Comparison of ENCODE assay signal across 12 cellular contexts in the genomic region with DNA sequence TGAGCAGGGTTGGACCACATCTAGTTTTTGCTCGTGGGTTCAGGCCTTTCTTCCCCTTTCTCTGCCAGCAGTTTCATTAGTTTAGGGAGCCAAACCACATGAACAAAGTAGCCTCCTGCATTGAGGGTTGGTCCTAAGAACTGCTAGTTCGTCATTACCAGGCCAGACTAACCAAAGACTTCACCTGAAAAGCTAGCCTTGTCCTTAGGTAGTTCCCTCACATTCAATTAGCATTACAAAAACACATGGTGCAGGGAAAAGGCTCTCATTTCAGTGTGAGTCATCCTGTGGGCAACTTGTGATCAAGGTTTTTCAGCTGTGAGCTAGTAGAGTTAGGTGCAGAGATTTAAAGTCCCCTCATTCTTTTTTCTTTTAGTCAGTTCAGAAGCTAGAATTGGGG.
DNase-seq lines count a peak whose midpoint lies in the region; ATAC-seq and TF ChIP-seq lines count a peak whose summit lies in the region.
"Had no signal": no experiment of that assay in that cellular context is flagged by ENCODE, and none has a peak within 500 bp of the region (broad histone marks: within the 10 kb centered on the region; RNA-seq: fewer than 3 reads in every experiment).

No MANE protein-coding gene starts in this region.

- no peaks in the 10 kb centered on the region for H3K27me3 Mint-ChIP-seq in memory B cell

- H3K4me1 Mint-ChIP-seq in memory B cell = no peaks in the 10 kb centered on the region
- H3K4me1 Mint-ChIP-seq: CD8-positive, alpha-beta memory T cell had no signal

- H3K4me3 ChIP-seq in NB4 (ENCODE audit: low read depth, low read length) = no peak overlapping the region
- H3K4me3 ChIP-seq in choroid plexus epithelial cell (ENCODE audit: low read depth, low read length) = no peak overlapping the region
- H3K4me3 ChIP-seq: gastrocnemius medialis had no signal

- DNase-seq in NB4 (ENCODE audit: low read depth) (peak; percentile 1), choroid plexus epithelial cell (ENCODE audit: low read depth) (peak; percentile 74), memory B cell (ENCODE audit: low spot score in 2 of 2) (no peak), AML-193 (lab: John Stamatoyannopoulos, UW) (no peak), SIG-M5 treated with dmso at 0.1 percent for 504 hours (lab: John Stamatoyannopoulos, UW; ENCODE audit: unreplicated experiment) (no peak)
- DNase-seq: activated T-cell treated with anti-CD3 and anti-CD28 coated beads for 4 hours; CD8-positive, alpha-beta memory T cell; gastrocnemius medialis had no signal

- ATAC-seq in GM18907 (IDR thresholded peaks at IDR 0.05; ENCODE audit: unreplicated experiment) (peak; percentile 59), memory B cell (ENCODE audit: low read depth) (peak; percentile 29), GM18517 (IDR thresholded peaks at IDR 0.05; ENCODE audit: unreplicated experiment) (no peak), HG03039 (IDR thresholded peaks at IDR 0.05; ENCODE audit: unreplicated experiment) (no peak)
- ATAC-seq: gastrocnemius medialis, HCT116 had no signal

- H3K27ac Mint-ChIP-seq in memory B cell = no peak overlapping the region

- H3K36me3 Mint-ChIP-seq in memory B cell = no peaks in the 10 kb centered on the region
- H3K36me3 Mint-ChIP-seq: CD8-positive, alpha-beta memory T cell had no signal

- no peak for TF ChIP-seq POLR2A in NB4 (IDR thresholded peaks at IDR 0.05; ENCODE audit: extremely low read depth, insufficient read length)

- no peak overlapping the region for H3K4me3 Mint-ChIP-seq in memory B cell
- H3K4me3 Mint-ChIP-seq: CD8-positive, alpha-beta memory T cell had no signal

- TF ChIP-seq CTCF in NB4 (IDR thresholded peaks at IDR 0.05; ENCODE audit: low read depth, low read length) (no peak), choroid plexus epithelial cell (conservative IDR thresholded peaks at IDR 0.05; ENCODE audit: low read depth, low read length) (no peak)

- peaks cover 2% of the 10 kb centered on the region for H3K9me3 Mint-ChIP-seq in memory B cell

Comparison
In these comparisons a context has a peak if more than half of its experiments do, and no peak if none do; other contexts are left out.
1. ATAC-seq: peak in GM18907 (single experiment) and memory B cell (single experiment); none in GM18517 (single experiment) and HG03039 (single experiment).
2. DNase-seq: peak in NB4 (single experiment) and choroid plexus epithelial cell (single experiment); none in memory B cell (0 of 2), AML-193 (0 of 2) and SIG-M5 treated with dmso at 0.1 percent for 504 hours (single experiment).